In genomic region chr20:48586728-48587127, GRCh38 we compare ENCODE assay signal across 25 cellular contexts.
DNase-seq lines count a peak whose midpoint lies in the region; ATAC-seq, FAIRE-seq and TF ChIP-seq lines count a peak whose summit lies in the region.
"Had no signal": no experiment of that assay in that cellular context is flagged by ENCODE, and none has a peak within 500 bp of the region (broad histone marks: within the 10 kb centered on the region; RNA-seq: fewer than 3 reads in every experiment).

No MANE protein-coding gene starts in this region.

- no peaks in the 10 kb centered on the region for H3K9me3 ChIP-seq in HepG2 (ENCODE audit: low read length)
- no peaks in the 10 kb centered on the region for H3K9me3 ChIP-seq in right lobe of liver
- H3K9me3 ChIP-seq in RWPE2 (ENCODE audit: severe bottlenecking), result no peaks in the 10 kb centered on the region
- H3K9me3 ChIP-seq in transverse colon, result no peaks in the 10 kb centered on the region
- H3K9me3 ChIP-seq: A549, BLaER1 had no signal

- ATAC-seq in HepG2 (no peak), right lobe of liver (no peak), RWPE2 (ENCODE audit: low read depth) (no peak), HG02610 (IDR thresholded peaks at IDR 0.05; ENCODE audit: unreplicated experiment) (no peak)
- ATAC-seq: A549; CD8-positive, alpha-beta T cell; SK-N-SH treated with all-trans-retinoic acid at 6 μM for 48 hours had no signal

- H2AFZ ChIP-seq in HepG2 (ENCODE audit: low read length), result no peak overlapping the region

- in situ Hi-C loops in HepG2 (cut with HindIII; ENCODE audit: extremely low pct_ligation_motif_present, low pct_unique_long_range_greater_than_20kb), result no loop called here
- in situ Hi-C loops in transverse colon (cut with MboI; ENCODE audit: low pct_ligation_motif_present in 1 of 4, low pct_unique_long_range_greater_than_20kb in 1 of 4, low sequenced_read_pairs in 3 of 4), result no loop called here

- no peak for TF ChIP-seq RAD21 in HepG2 (CRISPR knock-in tag; IDR thresholded peaks at IDR 0.05)

- H3K27me3 Mint-ChIP-seq in nephron (ENCODE audit: low read depth), result peaks cover 24% of the 10 kb centered on the region
- peaks cover 2% of the 10 kb centered on the region for H3K27me3 Mint-ChIP-seq in mesothelial cell of epicardium (ENCODE audit: low read depth)

- DNase-seq in HepG2 (ENCODE audit: low spot score) (no peak), right lobe of liver (no peak), RWPE2 (ENCODE audit: low spot score) (peak; percentile 61), transverse colon (peak; percentile 53), foreskin melanocyte (no peak), mesothelial cell of epicardium (ENCODE audit: low spot score in 2 of 2, unreplicated experiment in 2 of 2) (no peak)
- DNase-seq: CD8-positive, alpha-beta T cell; DMS53; HFFc6; Karpas-422; NCI-H1436 treated with DMSO at 0.1 percent for 48 hours; NCI-H2029 treated with DMSO at 0.1 percent for 48 hours; NCI-H2227 treated with DMSO at 0.1 percent for 48 hours; NCI-H524 treated with DMSO at 0.1 percent for 48 hours; SIG-M5 had no signal

- H3K36me3 ChIP-seq in HepG2 (replicated peaks in 1 of 2; ENCODE audit: control insufficient read depth in 1 of 2, insufficient read depth in 2 of 2, low read length in 2 of 2), result no peaks in the 10 kb centered on the region
- no peaks in the 10 kb centered on the region for H3K36me3 ChIP-seq in right lobe of liver
- no peaks in the 10 kb centered on the region for H3K36me3 ChIP-seq in RWPE2 (ENCODE audit: low read depth)
- H3K36me3 ChIP-seq in transverse colon, result no peaks in the 10 kb centered on the region
- H3K36me3 ChIP-seq: BLaER1 had no signal

- no peak for TF ChIP-seq CTCF in HepG2 (CRISPR knock-in tag; IDR thresholded peaks at IDR 0.05)
- no peak for TF ChIP-seq CTCF in right lobe of liver (IDR thresholded peaks at IDR 0.05)
- TF ChIP-seq CTCF in RWPE2 (IDR thresholded peaks at IDR 0.05; ENCODE audit: poor library complexity, severe bottlenecking), result no peak
- TF ChIP-seq CTCF in nephron (IDR thresholded peaks at IDR 0.05; ENCODE audit: unreplicated experiment in 3 of 3), result no peak
- no peak for TF ChIP-seq CTCF in transverse colon (IDR thresholded peaks at IDR 0.05)
- TF ChIP-seq CTCF in mesothelial cell of epicardium (IDR thresholded peaks at IDR 0.05; ENCODE audit: unreplicated experiment), result no peak

- POLR2A ChIA-PET in HepG2 (lab: Yijun Ruan, JAX), result no interaction called here

- H3K4me3 Mint-ChIP-seq in nephron, result no peak overlapping the region
- H3K4me3 Mint-ChIP-seq in mesothelial cell of epicardium, result no peak overlapping the region
- H3K4me3 Mint-ChIP-seq: CD8-positive, alpha-beta T cell; HFFc6; IgD-negative memory B cell had no signal

- no peak for FAIRE-seq in HepG2 (lab: Jason Lieb, UNC)
- FAIRE-seq: A549, GM12892, GM18507, HTR-8/SVneo had no signal

- H3K36me3 Mint-ChIP-seq in nephron (ENCODE audit: low read depth) (peaks cover 4% of the 10 kb centered on the region), mesothelial cell of epicardium (no peaks in the 10 kb centered on the region)
- H3K36me3 Mint-ChIP-seq: CD8-positive, alpha-beta T cell had no signal

- H3K79me2 ChIP-seq in HepG2 (ENCODE audit: insufficient read depth, low read length), result no peaks in the 10 kb centered on the region

- 59% methylated on average over 8 of the region's 8 CpGs for WGBS in HepG2 (ENCODE audit: low lambda C conversion rate)
- 57% methylated on average over 7 of the region's 8 CpGs for WGBS in right lobe of liver (ENCODE audit: insufficient coverage, low coverage, low lambda C conversion rate, missing lambda C conversion rate)
- 15 to 66% methylated on average over 4 to 8 of the region's 8 CpGs for WGBS in transverse colon (ENCODE audit: low coverage in 1 of 2), 2 donors

- no peak for TF ChIP-seq POLR2A in HepG2 (IDR thresholded peaks at IDR 0.05; ENCODE audit: insufficient read depth in 1 of 2, low read depth in 2 of 2, low read length in 2 of 2)
- no peak for TF ChIP-seq POLR2A in right lobe of liver (IDR thresholded peaks at IDR 0.05)
- no peak for TF ChIP-seq POLR2A in transverse colon (IDR thresholded peaks at IDR 0.05)

- CTCF ChIA-PET in HepG2 (lab: Yijun Ruan, JAX; ENCODE audit: low intra/inter-chr PET ratio, low total read pairs), result no interaction called here

- no peak overlapping the region for H3K4me3 ChIP-seq in HepG2 (replicated peaks in 1 of 3; ENCODE audit: insufficient read depth in 1 of 3, low read depth in 2 of 3, low read length in 3 of 3)
- H3K4me3 ChIP-seq in right lobe of liver, result no peak overlapping the region
- H3K4me3 ChIP-seq in RWPE2 (ENCODE audit: severe bottlenecking), result no peak overlapping the region
- no peak overlapping the region for H3K4me3 ChIP-seq in transverse colon
- H3K4me3 ChIP-seq: A549, BLaER1 had no signal

- H3K9me3 Mint-ChIP-seq in nephron (peaks cover 14% of the 10 kb centered on the region), mesothelial cell of epicardium (peaks cover 6% of the 10 kb centered on the region)
- H3K9me3 Mint-ChIP-seq: CD8-positive, alpha-beta T cell had no signal

- H3K27ac ChIP-seq in HepG2 (ENCODE audit: extremely low read length, insufficient read depth, low read length) (no peak overlapping the region), right lobe of liver (no peak overlapping the region), RWPE2 (ENCODE audit: poor library complexity, severe bottlenecking) (no peak overlapping the region), transverse colon (peak overlapping the region in 2 of 4 donors; percentile 16 to 53)
- H3K27ac ChIP-seq: A549, BLaER1, HL-60 had no signal

- TF ChIP-seq EP300 in HepG2 (IDR thresholded peaks at IDR 0.05; ENCODE audit: low read depth in 2 of 2, low read length in 2 of 2), result no peak
- no peak for TF ChIP-seq EP300 in HepG2 (CRISPR knock-in tag; IDR thresholded peaks at IDR 0.05; ENCODE audit: borderline replicate concordance)
- TF ChIP-seq EP300 in transverse colon (IDR thresholded peaks at IDR 0.05; ENCODE audit: low read depth), result no peak

- H3K4me1 Mint-ChIP-seq in nephron, result peaks cover 31% of the 10 kb centered on the region
- H3K4me1 Mint-ChIP-seq in mesothelial cell of epicardium, result peaks cover 28% of the 10 kb centered on the region
- H3K4me1 Mint-ChIP-seq: IgD-negative memory B cell had no signal

- H3K27ac Mint-ChIP-seq in nephron (peak overlapping the region in 2 of 3 experiments; percentile 17 to 45), mesothelial cell of epicardium (no peak overlapping the region)
- H3K27ac Mint-ChIP-seq: CD8-positive, alpha-beta T cell; HFFc6; IgD-negative memory B cell had no signal

- intact Hi-C loops in HepG2 (cut with micrococcal nuclease; ENCODE audit: unreplicated experiment) (no loop called here), right lobe of liver (cut with DNase I) (no loop called here), transverse colon (cut with DNase I; ENCODE audit: low total_unique reads) (no loop called here)

- no peaks in the 10 kb centered on the region for H4K20me1 ChIP-seq in HepG2 (ENCODE audit: insufficient read depth, low read length)
- H4K20me1 ChIP-seq: BLaER1 had no signal

- H3K27me3 ChIP-seq in HepG2 (ENCODE audit: control insufficient read depth in 1 of 2, insufficient read depth in 2 of 2, low read length in 2 of 2), result peaks cover 0 to 10% of the 10 kb centered on the region in 2 experiments; a peak in 3 of 5 replicates
- no peaks in the 10 kb centered on the region for H3K27me3 ChIP-seq in right lobe of liver
- H3K27me3 ChIP-seq in RWPE2 (ENCODE audit: insufficient read depth, poor library complexity, severe bottlenecking), result no peaks in the 10 kb centered on the region
- H3K27me3 ChIP-seq in transverse colon, result peaks cover 9% of the 10 kb centered on the region
- H3K27me3 ChIP-seq: BLaER1 had no signal

- peaks cover 19% of the 10 kb centered on the region for H3K4me1 ChIP-seq in HepG2 (ENCODE audit: insufficient read depth, low read length)
- H3K4me1 ChIP-seq in right lobe of liver, result no peaks in the 10 kb centered on the region
- H3K4me1 ChIP-seq in RWPE2 (ENCODE audit: insufficient read depth, poor library complexity, severe bottlenecking), result peaks cover 6% of the 10 kb centered on the region
- peaks cover 0 to 25% (median 7%) of the 10 kb centered on the region in 4 donors for H3K4me1 ChIP-seq in transverse colon
- H3K4me1 ChIP-seq: A549, BLaER1 had no signal

- H3K4me2 ChIP-seq in HepG2 (ENCODE audit: low read depth, low read length), result no peak overlapping the region
- H3K4me2 ChIP-seq: A549, BLaER1 had no signal

- no TSS peak for BruUV-seq in HepG2 (replicated peaks; lab: Mats Ljungman, UMichigan)

- H3K9ac ChIP-seq in HepG2 (ENCODE audit: insufficient read depth, low read depth, low read length), result no peak overlapping the region
- H3K9ac ChIP-seq: BLaER1 had no signal

TF ChIP-seq in HepG2, 621 proteins besides CTCF, POLR2A, EP300 and RAD21:
- TF ChIP-seq NFRKB (IDR thresholded peaks at IDR 0.05) (no peak), ZFP82 (CRISPR knock-in tag; IDR thresholded peaks at IDR 0.05; ENCODE audit: borderline replicate concordance) (no peak), ZNF274 (CRISPR knock-in tag; IDR thresholded peaks at IDR 0.05) (no peak), ATF5 (CRISPR knock-in tag; IDR thresholded peaks at IDR 0.05; ENCODE audit: low read depth) (no peak), GTF3A (CRISPR knock-in tag; conservative IDR thresholded peaks at IDR 0.05) (no peak), PAF1 (CRISPR knock-in tag; IDR thresholded peaks at IDR 0.05) (no peak), NR0B2 (CRISPR knock-in tag; IDR thresholded peaks at IDR 0.05) (no peak), THAP7 (CRISPR knock-in tag; IDR thresholded peaks at IDR 0.05) (0 out of 2 replicates have a peak, but pooled peaks have one; percentile 3)

Comparison
In these comparisons a context has a peak if more than half of its experiments do, and no peak if none do; other contexts are left out.
1. DNase-seq: peak in RWPE2 (single experiment) and transverse colon (single experiment); none in HepG2 (single experiment), right lobe of liver (0 of 3), foreskin melanocyte (single experiment) and mesothelial cell of epicardium (0 of 2).